Comparison of ENCODE assay signal across 1 cellular context in genomic region chr6:109441069-109441816, GRCh38.
TF ChIP-seq lines count a peak whose summit lies in the region.

No MANE protein-coding gene starts in this region.

TF ChIP-seq in HEK293, 187 proteins besides CTCF, POLR2A, EP300 and RAD21 (continued from another document):
- TF ChIP-seq PRDM10 (tag by site-specific recombination; IDR thresholded peaks at IDR 0.05) (0 out of 2 replicates have a peak, but pooled peaks have one; percentile 22), ZNF600 (tag by site-specific recombination; IDR thresholded peaks at IDR 0.05) (peak; percentile 92), KLF10 (tag by site-specific recombination; IDR thresholded peaks at IDR 0.05) (no peak), ZBTB17 (tag by site-specific recombination; IDR thresholded peaks at IDR 0.05) (peak; percentile 74), ZNF132 (tag by site-specific recombination; IDR thresholded peaks at IDR 0.05; ENCODE audit: borderline replicate concordance) (no peak), ZNF843 (tag by site-specific recombination; IDR thresholded peaks at IDR 0.05) (peak; percentile 23; the same call in 1 of the 2 replicates), KLF16 (tag by site-specific recombination; IDR thresholded peaks at IDR 0.05) (0 out of 2 replicates have a peak, but pooled peaks have one; percentile 21), ZIC2 (tag by site-specific recombination; IDR thresholded peaks at IDR 0.05) (0 out of 2 replicates have a peak, but pooled peaks have one; percentile 5), ZSCAN30 (tag by site-specific recombination; IDR thresholded peaks at IDR 0.05) (peak; percentile 31; the same call in 1 of the 2 replicates), ZNF175 (tag by site-specific recombination; IDR thresholded peaks at IDR 0.05) (no peak), ZNF777 (tag by site-specific recombination; IDR thresholded peaks at IDR 0.05; ENCODE audit: borderline replicate concordance) (peak; percentile 36; the same call in 1 of the 2 replicates), ZNF473 (tag by site-specific recombination; IDR thresholded peaks at IDR 0.05) (no peak), KLF7 (tag by site-specific recombination; IDR thresholded peaks at IDR 0.05; ENCODE audit: borderline replicate concordance) (no peak), ZNF23 (tag by site-specific recombination; IDR thresholded peaks at IDR 0.05; ENCODE audit: borderline replicate concordance) (no peak), SCRT2 (tag by site-specific recombination; IDR thresholded peaks at IDR 0.05) (peak; percentile 54; the same call in 1 of the 2 replicates), GLIS2 (tag by site-specific recombination; IDR thresholded peaks at IDR 0.05) (peak; percentile 60; the same call in 1 of the 2 replicates), PATZ1 (tag by site-specific recombination; IDR thresholded peaks at IDR 0.05) (peak; percentile 63; the same call in 1 of the 2 replicates), ZNF140 (tag by site-specific recombination; IDR thresholded peaks at IDR 0.05) (no peak), GLIS1 (tag by site-specific recombination; IDR thresholded peaks at IDR 0.05) (0 out of 2 replicates have a peak, but pooled peaks have one; percentile 9), ZNF398 (tag by site-specific recombination; IDR thresholded peaks at IDR 0.05) (peak; percentile 59), ZNF366 (tag by site-specific recombination; conservative IDR thresholded peaks at IDR 0.05) (0 out of 2 replicates have a peak, but pooled peaks have one; percentile 14), ZFP37 (tag by site-specific recombination; IDR thresholded peaks at IDR 0.05) (0 out of 2 replicates have a peak, but pooled peaks have one; percentile 73), ZNF335 (tag by site-specific recombination; conservative IDR thresholded peaks at IDR 0.05) (peak; percentile 71), ZXDB (tag by site-specific recombination; IDR thresholded peaks at IDR 0.05) (no peak; the same call in none of the 2 replicates), ZNF692 (tag by site-specific recombination; IDR thresholded peaks at IDR 0.05) (peak; percentile 70; the same call in 1 of the 2 replicates), ZNF146 (tag by site-specific recombination; IDR thresholded peaks at IDR 0.05) (no peak), ZBTB8A (tag by site-specific recombination; IDR thresholded peaks at IDR 0.05) (no peak), ZBTB48 (tag by site-specific recombination; IDR thresholded peaks at IDR 0.05) (peak; percentile 67; the same call in 1 of the 2 replicates), ZNF311 (tag by site-specific recombination; IDR thresholded peaks at IDR 0.05; ENCODE audit: borderline replicate concordance) (no peak), ZNF792 (tag by site-specific recombination; IDR thresholded peaks at IDR 0.05) (no peak), ZNF155 (tag by site-specific recombination; IDR thresholded peaks at IDR 0.05) (no peak), ZFP69B (tag by site-specific recombination; IDR thresholded peaks at IDR 0.05) (0 out of 2 replicates have a peak, but pooled peaks have one; percentile 17), SP7 (tag by site-specific recombination; IDR thresholded peaks at IDR 0.05) (0 out of 2 replicates have a peak, but pooled peaks have one; percentile 40), ZNF76 (tag by site-specific recombination; IDR thresholded peaks at IDR 0.05; ENCODE audit: borderline replicate concordance, low read depth) (peak; percentile 65; the same call in 1 of the 2 replicates), ZBTB26 (tag by site-specific recombination; optimal IDR thresholded peaks at IDR 0.05) (peak; percentile 41), ZNF341 (tag by site-specific recombination; IDR thresholded peaks at IDR 0.05; ENCODE audit: low read depth) (peak; percentile 75)
